Comparison of ENCODE assay signal across 1 cellular context in genomic region chr17:80704381-80704819, GRCh38.
TF ChIP-seq lines count a peak whose summit lies in the region.

No MANE protein-coding gene starts in this region.

TF ChIP-seq in GM23338, 12 proteins besides CTCF, POLR2A, EP300 and RAD21 (continued from another document):
- TF ChIP-seq, protein P1, sequence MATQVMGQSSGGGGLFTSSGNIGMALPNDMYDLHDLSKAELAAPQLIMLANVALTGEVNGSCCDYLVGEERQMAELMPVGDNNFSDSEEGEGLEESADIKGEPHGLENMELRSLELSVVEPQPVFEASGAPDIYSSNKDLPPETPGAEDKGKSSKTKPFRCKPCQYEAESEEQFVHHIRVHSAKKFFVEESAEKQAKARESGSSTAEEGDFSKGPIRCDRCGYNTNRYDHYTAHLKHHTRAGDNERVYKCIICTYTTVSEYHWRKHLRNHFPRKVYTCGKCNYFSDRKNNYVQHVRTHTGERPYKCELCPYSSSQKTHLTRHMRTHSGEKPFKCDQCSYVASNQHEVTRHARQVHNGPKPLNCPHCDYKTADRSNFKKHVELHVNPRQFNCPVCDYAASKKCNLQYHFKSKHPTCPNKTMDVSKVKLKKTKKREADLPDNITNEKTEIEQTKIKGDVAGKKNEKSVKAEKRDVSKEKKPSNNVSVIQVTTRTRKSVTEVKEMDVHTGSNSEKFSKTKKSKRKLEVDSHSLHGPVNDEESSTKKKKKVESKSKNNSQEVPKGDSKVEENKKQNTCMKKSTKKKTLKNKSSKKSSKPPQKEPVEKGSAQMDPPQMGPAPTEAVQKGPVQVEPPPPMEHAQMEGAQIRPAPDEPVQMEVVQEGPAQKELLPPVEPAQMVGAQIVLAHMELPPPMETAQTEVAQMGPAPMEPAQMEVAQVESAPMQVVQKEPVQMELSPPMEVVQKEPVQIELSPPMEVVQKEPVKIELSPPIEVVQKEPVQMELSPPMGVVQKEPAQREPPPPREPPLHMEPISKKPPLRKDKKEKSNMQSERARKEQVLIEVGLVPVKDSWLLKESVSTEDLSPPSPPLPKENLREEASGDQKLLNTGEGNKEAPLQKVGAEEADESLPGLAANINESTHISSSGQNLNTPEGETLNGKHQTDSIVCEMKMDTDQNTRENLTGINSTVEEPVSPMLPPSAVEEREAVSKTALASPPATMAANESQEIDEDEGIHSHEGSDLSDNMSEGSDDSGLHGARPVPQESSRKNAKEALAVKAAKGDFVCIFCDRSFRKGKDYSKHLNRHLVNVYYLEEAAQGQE (IDR thresholded peaks at IDR 0.05; ENCODE audit: unreplicated experiment), result no peak
- TF ChIP-seq ETS1 (IDR thresholded peaks at IDR 0.05) (no peak), POLR2AphosphoS5 (IDR thresholded peaks at IDR 0.05; ENCODE audit: low read depth) (no peak), EZH2phosphoT487 (IDR thresholded peaks at IDR 0.05; ENCODE audit: unreplicated experiment) (no peak), CREB1 (CRISPR knock-in tag; IDR thresholded peaks at IDR 0.05; ENCODE audit: low read depth) (no peak), NANOG (IDR thresholded peaks at IDR 0.05; ENCODE audit: borderline replicate concordance) (no peak), ZNF331 (CRISPR knock-in tag; IDR thresholded peaks at IDR 0.05; ENCODE audit: low read depth) (no peak)
